ENCODE assay signal across 1 cellular context in genomic region chr18:35059280-35059927, GRCh38.
TF ChIP-seq lines count a peak whose summit lies in the region.

No MANE protein-coding gene starts in this region.

TF ChIP-seq in WTC11, 78 proteins besides CTCF, POLR2A, EP300 and RAD21 (continued from another document):
- TF ChIP-seq ARID4B (CRISPR knock-in tag; IDR thresholded peaks at IDR 0.05; ENCODE audit: borderline replicate concordance) (no peak), ZNF425 (CRISPR knock-in tag; conservative IDR thresholded peaks at IDR 0.05) (no peak), FOXJ3 (CRISPR knock-in tag; IDR thresholded peaks at IDR 0.05; ENCODE audit: borderline replicate concordance) (no peak), SOX15 (CRISPR knock-in tag; IDR thresholded peaks at IDR 0.05) (no peak), ZBTB21 (CRISPR knock-in tag; IDR thresholded peaks at IDR 0.05; ENCODE audit: borderline replicate concordance) (no peak), ZNF512 (CRISPR knock-in tag; IDR thresholded peaks at IDR 0.05; ENCODE audit: borderline replicate concordance) (no peak), ATF6 (CRISPR knock-in tag; IDR thresholded peaks at IDR 0.05) (no peak), KAT7 (CRISPR knock-in tag; IDR thresholded peaks at IDR 0.05; ENCODE audit: borderline replicate concordance) (no peak), CBFB (CRISPR knock-in tag; IDR thresholded peaks at IDR 0.05; ENCODE audit: low read depth) (no peak), SMAD3 (CRISPR knock-in tag; IDR thresholded peaks at IDR 0.05; ENCODE audit: borderline replicate concordance) (no peak), ZMAT4 (CRISPR knock-in tag; IDR thresholded peaks at IDR 0.05) (no peak), TEAD4 (CRISPR knock-in tag; IDR thresholded peaks at IDR 0.05) (no peak), TP53 (CRISPR knock-in tag; IDR thresholded peaks at IDR 0.05) (no peak), ZSCAN18 (CRISPR knock-in tag; IDR thresholded peaks at IDR 0.05) (no peak), ZNF138 (CRISPR knock-in tag; conservative IDR thresholded peaks at IDR 0.05) (no peak), E2F5 (CRISPR knock-in tag; IDR thresholded peaks at IDR 0.05) (no peak), MAX (CRISPR knock-in tag; IDR thresholded peaks at IDR 0.05) (no peak)
TF ChIP-seq in WTC11: peak in this region for 0.
